ENCODE assay signal across 8 cellular contexts in the genomic region with DNA sequence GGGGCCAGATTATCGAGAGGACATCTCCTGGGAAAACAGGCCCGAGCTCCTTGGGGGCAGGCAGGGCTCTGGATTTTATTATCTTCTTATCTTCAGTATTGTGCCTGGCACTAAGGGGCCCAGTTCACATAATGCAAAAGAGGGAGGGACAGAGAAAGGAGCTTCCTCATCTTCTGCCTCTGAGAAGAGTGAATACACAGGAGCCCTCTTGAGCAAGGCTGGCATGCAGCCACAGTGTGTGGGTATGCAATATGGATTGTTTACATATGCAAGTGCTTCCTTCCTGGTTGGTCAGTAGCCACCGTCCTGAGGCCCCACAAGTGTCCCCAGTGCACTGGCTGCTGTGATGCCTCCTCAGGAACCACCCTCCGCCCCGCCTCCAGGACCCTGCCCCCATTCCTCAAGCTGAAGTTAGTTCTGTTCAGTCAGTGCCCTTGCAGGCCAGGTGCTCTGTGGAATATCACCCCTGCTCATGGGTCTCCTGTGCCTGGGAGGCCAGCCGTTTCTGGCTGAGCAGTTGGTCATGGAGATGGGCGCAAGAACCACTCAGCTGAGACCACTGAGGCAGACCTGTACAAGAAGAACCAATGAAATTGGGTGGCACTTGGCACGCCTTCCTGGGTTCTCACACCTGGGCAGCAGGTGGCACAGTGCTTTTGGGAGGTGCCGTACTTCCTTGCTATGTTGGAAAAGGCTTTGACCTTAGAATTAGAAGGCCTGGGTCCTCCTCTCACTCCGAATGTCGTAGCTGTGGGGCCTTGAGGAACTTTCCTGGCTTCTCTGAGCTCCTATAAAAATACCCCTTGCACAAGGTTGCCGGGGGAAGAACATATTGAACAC. TPM values are rescaled to one million over a fixed set of nuclear protein-coding genes. Genes with fewer than 3 reads are reported as not detected.
DNase-seq lines count a peak whose midpoint lies in the region; ATAC-seq and TF ChIP-seq lines count a peak whose summit lies in the region.

No MANE protein-coding gene starts in this region.

- H3K27me3 Mint-ChIP-seq in natural killer cell treated with Interleukin-12 subunit alpha and Interleukin-12 subunit beta and Interleukin-15 and Interleukin-18, amount 100 ng/mL, for 72 hours, result no peaks in the 10 kb centered on the region

- in situ Hi-C loops in G401 (cut with HindIII; ENCODE audit: low sequenced_read_pairs), result no loop called here

- no peak overlapping the region for H3K4me3 ChIP-seq in choroid plexus epithelial cell (ENCODE audit: low read depth, low read length)

- H3K27ac Mint-ChIP-seq in natural killer cell treated with Interleukin-12 subunit alpha and Interleukin-12 subunit beta and Interleukin-15 and Interleukin-18, amount 100 ng/mL, for 72 hours, result no peak overlapping the region

- DNase-seq in ELF-1 (ENCODE audit: low read depth, low spot score) (peak; percentile 52), NCI-H226 (peak; percentile 52), choroid plexus epithelial cell (ENCODE audit: low read depth) (peak; percentile 66), middle frontal gyrus (ENCODE audit: extremely low spot score, low spot score) (no peak), DMS114 treated with DMSO at 0.1 percent for 48 hours (lab: John Stamatoyannopoulos, UW; ENCODE audit: unreplicated experiment) (no peak), G401 (ENCODE audit: low spot score) (no peak)
- no peak for DNase-seq in natural killer cell treated with Interleukin-12 subunit alpha and Interleukin-12 subunit beta and Interleukin-15 and Interleukin-18, amount 100 ng/mL, for 72 hours (ENCODE audit: low spot score)

- no peak for TF ChIP-seq CTCF in choroid plexus epithelial cell (conservative IDR thresholded peaks at IDR 0.05; ENCODE audit: low read depth, low read length)

- no peaks in the 10 kb centered on the region for H3K9me3 Mint-ChIP-seq in natural killer cell treated with Interleukin-12 subunit alpha and Interleukin-12 subunit beta and Interleukin-15 and Interleukin-18, amount 100 ng/mL, for 72 hours

- H3K4me1 Mint-ChIP-seq in natural killer cell treated with Interleukin-12 subunit alpha and Interleukin-12 subunit beta and Interleukin-15 and Interleukin-18, amount 100 ng/mL, for 72 hours (ENCODE audit: low read depth in 2 of 2), result no peaks in the 10 kb centered on the region

- no peak overlapping the region for H3K4me3 Mint-ChIP-seq in natural killer cell treated with Interleukin-12 subunit alpha and Interleukin-12 subunit beta and Interleukin-15 and Interleukin-18, amount 100 ng/mL, for 72 hours

- no peaks in the 10 kb centered on the region for H3K36me3 Mint-ChIP-seq in natural killer cell treated with Interleukin-12 subunit alpha and Interleukin-12 subunit beta and Interleukin-15 and Interleukin-18, amount 100 ng/mL, for 72 hours

- ATAC-seq in natural killer cell treated with Interleukin-12 subunit alpha and Interleukin-12 subunit beta and Interleukin-15 and Interleukin-18, amount 100 ng/mL, for 72 hours, result peak; percentile 43 to 60
- no peak for ATAC-seq in GM21619 (IDR thresholded peaks at IDR 0.05; ENCODE audit: unreplicated experiment)

RNA-seq across cellular contexts. Expression of a gene that starts 35.1 kb away (rescaled TPM):
- 100 to 1,000 TPM in 1 of 2 donors, 10 to 100 TPM in 1; 40.1 to 124 TPM for total RNA-seq in natural killer cell treated with Interleukin-12 subunit alpha and Interleukin-12 subunit beta and Interleukin-15 and Interleukin-18, amount 100 ng/mL, for 72 hours
- 78.8 and 90.9 TPM in 2 replicates for total RNA-seq in G401 (2014; rRNA removed; shearing (Covaris generic))

Comparison
In these comparisons a context has a peak if more than half of its experiments do, and no peak if none do; other contexts are left out.
1. DNase-seq: peak in ELF-1 (single experiment), NCI-H226 (single experiment) and choroid plexus epithelial cell (single experiment); none in natural killer cell treated with Interleukin-12 subunit alpha and Interleukin-12 subunit beta and Interleukin-15 and Interleukin-18, amount 100 ng/mL, for 72 hours (single experiment), middle frontal gyrus (single experiment), DMS114 treated with DMSO at 0.1 percent for 48 hours (single experiment) and G401 (single experiment).